ENCODE assay signal across 10 cellular contexts in genomic region chr5:135032613-135033025, GRCh38. TPM values are rescaled to one million over a fixed set of nuclear protein-coding genes. Genes with fewer than 3 reads are reported as not detected.
DNase-seq lines count a peak whose midpoint lies in the region; ATAC-seq and TF ChIP-seq lines count a peak whose summit lies in the region.
"Had no signal": no experiment of that assay in that cellular context is flagged by ENCODE, and none has a peak within 500 bp of the region (broad histone marks: within the 10 kb centered on the region; RNA-seq: fewer than 3 reads in every experiment).

No MANE protein-coding gene starts in this region.

- peaks cover 3% of the 10 kb centered on the region for H3K36me3 ChIP-seq in Caco-2 (ENCODE audit: control insufficient read depth, insufficient read depth, low read length)
- H3K36me3 ChIP-seq in Karpas-422 (ENCODE audit: insufficient read depth, low read length): peaks cover 47% of the 10 kb centered on the region
- H3K36me3 ChIP-seq in mammary epithelial cell (ENCODE audit: insufficient read depth, low read length): no peaks in the 10 kb centered on the region

- intact Hi-C loops in Caco-2 (cut with micrococcal nuclease; ENCODE audit: unreplicated experiment) (loop anchor here (5.0 to 10.0 kb wide), 2 partner anchors 272 to 300 kb away; no protein-coding TSS in a partner anchor), mammary epithelial cell (cut with micrococcal nuclease) (loop anchor here (1.0 kb wide), 1 partner anchor 159 kb away; no protein-coding TSS in a partner anchor)

- H3K4me3 Mint-ChIP-seq in Caco-2 (ENCODE audit: unreplicated experiment) (peak overlapping the region; percentile 89), osteocyte (ENCODE audit: unreplicated experiment) (peak overlapping the region; percentile 33)

- TF ChIP-seq CTCF in Caco-2 (IDR thresholded peaks at IDR 0.05; ENCODE audit: insufficient read depth in 1 of 2, low read depth in 1 of 2, low read length in 1 of 2, severe bottlenecking in 1 of 2, unreplicated experiment in 1 of 2): no peak
- no peak for TF ChIP-seq CTCF in mammary epithelial cell (conservative IDR thresholded peaks at IDR 0.05 in 1 of 2, IDR thresholded peaks at IDR 0.05 in 1 of 2; ENCODE audit: extremely low read depth in 1 of 2, insufficient read depth in 1 of 2, low read depth in 1 of 2, low read length in 2 of 2)
- no peak for TF ChIP-seq CTCF in osteocyte (IDR thresholded peaks at IDR 0.05)

- H3K4me1 Mint-ChIP-seq in Caco-2 (ENCODE audit: low read depth, unreplicated experiment) (peaks cover 34% of the 10 kb centered on the region), osteocyte (ENCODE audit: unreplicated experiment) (peaks cover 30% of the 10 kb centered on the region)

- no peaks in the 10 kb centered on the region for H3K27me3 ChIP-seq in Caco-2 (replicated peaks; ENCODE audit: control insufficient read depth, insufficient read depth, low read length)
- no peaks in the 10 kb centered on the region for H3K27me3 ChIP-seq in Karpas-422 (ENCODE audit: low read length)
- H3K27me3 ChIP-seq in mammary epithelial cell (ENCODE audit: insufficient read depth, low read length): peaks cover 17% of the 10 kb centered on the region

- no peak for ATAC-seq in GM18519 (IDR thresholded peaks at IDR 0.05; ENCODE audit: low FRiP score, unreplicated experiment)

- H3K9me3 ChIP-seq in Caco-2 (no peaks in the 10 kb centered on the region), Karpas-422 (ENCODE audit: low read length) (no peaks in the 10 kb centered on the region), mammary epithelial cell (replicated peaks; ENCODE audit: insufficient read depth, low read length) (peaks cover 7% of the 10 kb centered on the region)

- peak overlapping the region; percentile 76 for H3K4me2 ChIP-seq in Karpas-422 (ENCODE audit: low read depth, low read length, poor library complexity, severe bottlenecking)
- H3K4me2 ChIP-seq in mammary epithelial cell (ENCODE audit: insufficient read depth, low read depth, low read length): peak overlapping the region; percentile 72

- H3K4me3 ChIP-seq in Caco-2 (ENCODE audit: low read depth, low read length): peak overlapping the region; percentile 83
- H3K4me3 ChIP-seq in Karpas-422 (ENCODE audit: low read length): peak overlapping the region; percentile 90
- H3K4me3 ChIP-seq in mammary epithelial cell (replicated peaks in 1 of 3; ENCODE audit: insufficient read depth in 1 of 3, low read depth in 2 of 3, low read length in 3 of 3): peak overlapping the region; percentile 38 to 65 (median 58)

- peaks cover 12% of the 10 kb centered on the region for H3K9me3 Mint-ChIP-seq in Caco-2 (ENCODE audit: unreplicated experiment)
- H3K9me3 Mint-ChIP-seq in osteocyte (ENCODE audit: unreplicated experiment): no peaks in the 10 kb centered on the region

- no peaks in the 10 kb centered on the region for H3K9me2 ChIP-seq in Karpas-422 (replicated peaks; ENCODE audit: insufficient read depth, low read length)

- H4K20me1 ChIP-seq in Karpas-422 (ENCODE audit: insufficient read depth, low read depth, low read length): peaks cover 42% of the 10 kb centered on the region
- H4K20me1 ChIP-seq in mammary epithelial cell (ENCODE audit: insufficient read depth, low read length): no peaks in the 10 kb centered on the region

- no peaks in the 10 kb centered on the region for H3K27me3 Mint-ChIP-seq in Caco-2 (ENCODE audit: insufficient read depth, unreplicated experiment)
- peaks cover 75% of the 10 kb centered on the region for H3K27me3 Mint-ChIP-seq in osteocyte (ENCODE audit: unreplicated experiment)

- in situ Hi-C loops in mammary epithelial cell (cut with MboI; ENCODE audit: low sequenced_read_pairs in 2 of 2): loop anchor here in 1 of 2 donors (25.0 kb wide), 1 partner anchor 155 kb away; no protein-coding TSS in a partner anchor

- peaks cover 66% of the 10 kb centered on the region for H3K36me3 Mint-ChIP-seq in Caco-2 (ENCODE audit: insufficient read depth, unreplicated experiment)
- peaks cover 2% of the 10 kb centered on the region for H3K36me3 Mint-ChIP-seq in osteocyte (ENCODE audit: unreplicated experiment)

- H2AFZ ChIP-seq in Karpas-422 (ENCODE audit: low read length) (no peak overlapping the region), mammary epithelial cell (ENCODE audit: low read depth, low read length) (peak overlapping the region; percentile 46)

- H3K27ac Mint-ChIP-seq in Caco-2 (ENCODE audit: unreplicated experiment) (peak overlapping the region; percentile 91), osteocyte (ENCODE audit: unreplicated experiment) (no peak overlapping the region)

- BruUV-seq in Caco-2 (replicated peaks; lab: Mats Ljungman, UMichigan) (TSS peak; percentile 55), mammary epithelial cell (replicated peaks; lab: Mats Ljungman, UMichigan) (TSS peak; percentile 24)

- POLR2A ChIA-PET in Caco-2 (lab: Charles Lee): interaction anchor here (0.6 kb wide), 1 partner anchor 16 kb away, joined by 3 read pairs; no protein-coding TSS in a partner anchor

- CTCF ChIA-PET in Caco-2 (lab: Charles Lee) (no interaction called here), mammary epithelial cell (lab: Charles Lee; ENCODE audit: low non-redundant PET) (interaction anchor here (0.6 kb wide), 1 partner anchor 521 kb away, joined by 3 read pairs; no protein-coding TSS in a partner anchor)

- 33% methylated on average over 21 of the region's 21 CpGs for WGBS in mammary epithelial cell (ENCODE audit: low coverage, missing lambda C conversion rate)

- DNase-seq in Caco-2 (no peak), Karpas-422 (no peak), mammary epithelial cell (no peak), osteocyte (ENCODE audit: extremely low spot score, unreplicated experiment) (no peak), GOT3 (lab: John Stamatoyannopoulos, UW) (no peak), NCI-H1092 treated with DMSO at 0.1 percent for 48 hours (lab: John Stamatoyannopoulos, UW) (no peak), NCI-H1048 (lab: John Stamatoyannopoulos, UW) (no peak)
- DNase-seq: SHP77 treated with DMSO at 0.1 percent for 48 hours had no signal

- dilution Hi-C loops in mammary epithelial cell (cut with HindIII; ENCODE audit: low sequenced_read_pairs): no loop called here

- H3K9ac ChIP-seq in Karpas-422 (ENCODE audit: low read length) (peak overlapping the region; percentile 98), mammary epithelial cell (ENCODE audit: insufficient read depth, low read length) (peak overlapping the region; percentile 25)

- H3K79me2 ChIP-seq in Karpas-422 (ENCODE audit: low read length) (peaks cover 56% of the 10 kb centered on the region), mammary epithelial cell (ENCODE audit: insufficient read depth, low read length) (peaks cover 13% of the 10 kb centered on the region)

- H3K4me1 ChIP-seq in Caco-2 (peaks cover 21% of the 10 kb centered on the region), Karpas-422 (ENCODE audit: low read length) (peaks cover 63% of the 10 kb centered on the region), mammary epithelial cell (ENCODE audit: insufficient read depth, low read length) (peaks cover 8% of the 10 kb centered on the region)

- H3K27ac ChIP-seq in Karpas-422 (ENCODE audit: low read length) (peak overlapping the region; percentile 97), mammary epithelial cell (ENCODE audit: insufficient read depth, low read depth, low read length) (no peak overlapping the region)

RNA-seq across cellular contexts. Expression of gene PITX1, which starts 1.4 kb away (rescaled TPM):
- total RNA-seq in Caco-2 (2022) (114 and 117 TPM in 2 replicates), mammary epithelial cell (10 to 100 TPM in 1 of 2 donors, 1 to 10 TPM in 1; 2.7 to 21.3 TPM), osteocyte (0.13 TPM in 1 of 2 replicates, not detected in the other)
- 173 and 469 TPM in 2 replicates for total RNA-seq in Karpas-422 (2014; rRNA removed; shearing (Covaris generic); ENCODE audit: low replicate concordance)
- 9.2 TPM for polyA plus RNA-seq in mammary epithelial cell
- polyA minus RNA-seq in mammary epithelial cell: 0.57 TPM
- total RNA-seq: chondrocyte had no signal
